Comparison of ENCODE assay signal across 9 cellular contexts in genomic region chr9:38226491-38226951, GRCh38.
DNase-seq lines count a peak whose midpoint lies in the region; ATAC-seq, FAIRE-seq and TF ChIP-seq lines count a peak whose summit lies in the region.
"Had no signal": no experiment of that assay in that cellular context is flagged by ENCODE, and none has a peak within 500 bp of the region (broad histone marks: within the 10 kb centered on the region; RNA-seq: fewer than 3 reads in every experiment).

No MANE protein-coding gene starts in this region.

- H2AFZ ChIP-seq in K562 (ENCODE audit: low read depth, low read length), result no peak overlapping the region

- H4K20me1 ChIP-seq in K562 (replicated peaks; ENCODE audit: control insufficient read depth, insufficient read depth, low read length), result no peaks in the 10 kb centered on the region

- in situ Hi-C loops in K562 (cut with MboI), result no loop called here

- FAIRE-seq in K562 (lab: Jason Lieb, UNC), result no peak
- FAIRE-seq: colon had no signal

- H3K4me3 ChIP-seq in K562 (no peak overlapping the region), retinal pigment epithelial cell (ENCODE audit: low read length) (peak overlapping the region; percentile 20), uterus (no peak overlapping the region)

- CTCF ChIA-PET in activated CD4-positive, alpha-beta T cell treated with anti-CD3 and anti-CD28 coated beads, Interleukin-2, amount 10 ng/mL, durations not matched to agents 7 days and 5 days (lab: Charles Lee), result interaction anchor here (0.6 kb wide), 1 partner anchor 27 kb away, joined by 5 read pairs; no protein-coding TSS in a partner anchor
- CTCF ChIA-PET in K562 (lab: Yijun Ruan, JAX; ENCODE audit: low intra/inter-chr PET ratio), result no interaction called here

- H3K36me3 ChIP-seq in K562 (ENCODE audit: control insufficient read depth, insufficient read depth, low read length) (no peaks in the 10 kb centered on the region), uterus (no peaks in the 10 kb centered on the region)

- no peak for TF ChIP-seq EP300 in K562 (IDR thresholded peaks at IDR 0.05; ENCODE audit: low read length)

- H3K4me2 ChIP-seq in K562 (ENCODE audit: insufficient read depth, low read length), result peak overlapping the region; percentile 46

- H3K27me3 ChIP-seq in K562 (ENCODE audit: control insufficient read depth in 2 of 2, insufficient read depth in 2 of 2, low read length in 2 of 2) (peaks cover 41 to 45% of the 10 kb centered on the region in 2 experiments), uterus (no peaks in the 10 kb centered on the region)

- no peaks in the 10 kb centered on the region for H3K79me2 ChIP-seq in K562 (ENCODE audit: control insufficient read depth, insufficient read depth, low read length)

- BruUV-seq in K562 (replicated peaks; lab: Mats Ljungman, UMichigan), result no TSS peak

- no peak overlapping the region for H3K27ac Mint-ChIP-seq in activated CD4-positive, alpha-beta T cell treated with anti-CD3 and anti-CD28 coated beads, Interleukin-2, amount 10 ng/mL, durations not matched to agents 7 days and 5 days

- no peaks in the 10 kb centered on the region for H3K9me3 ChIP-seq in K562 (replicated peaks; ENCODE audit: control insufficient read depth, insufficient read depth, low read depth, low read length)
- H3K9me3 ChIP-seq in uterus, result no peaks in the 10 kb centered on the region

- no peak for DNase-seq in activated CD4-positive, alpha-beta T cell treated with anti-CD3 and anti-CD28 coated beads, Interleukin-2, amount 10 ng/mL, durations not matched to agents 7 days and 5 days
- DNase-seq in activated CD4-positive, alpha-beta T cell treated with anti-CD3 and anti-CD28 coated beads for 4 hours, result no peak
- peak; percentile 72 for DNase-seq in NCI-H2227 (lab: John Stamatoyannopoulos, UW; ENCODE audit: unreplicated experiment)
- DNase-seq in K562 (ENCODE audit: extremely low read depth in 1 of 4, low spot score in 3 of 4), result peak in 1 of 4 experiments; percentile 39
- DNase-seq in retinal pigment epithelial cell (ENCODE audit: low read depth), result no peak
- no peak for DNase-seq in GM19240 (ENCODE audit: insufficient read length, low spot score)
- no peak for DNase-seq in uterus

- peak; percentile 16; the same call in 2 of the 3 replicates for ATAC-seq in K562
- ATAC-seq in HG02571 (IDR thresholded peaks at IDR 0.05; ENCODE audit: unreplicated experiment), result no peak

- no peak overlapping the region for H3K9ac ChIP-seq in K562 (ENCODE audit: insufficient read depth in 1 of 2, low read depth in 2 of 2, low read length in 2 of 2)

- intact Hi-C loops in K562 (cut with micrococcal nuclease), result no loop called here
- intact Hi-C loops in uterus (cut with DNase I; ENCODE audit: low total_unique reads), result no loop called here

- no peak overlapping the region for H3K27ac ChIP-seq in K562 (ENCODE audit: extremely low read depth, low read depth, low read length)
- H3K27ac ChIP-seq in uterus, result no peak overlapping the region

- no peak for TF ChIP-seq POLR2A in K562 (conservative IDR thresholded peaks at IDR 0.05)
- TF ChIP-seq POLR2A in uterus (IDR thresholded peaks at IDR 0.05), result no peak

- peaks cover 20% of the 10 kb centered on the region for H3K4me1 Mint-ChIP-seq in activated CD4-positive, alpha-beta T cell treated with anti-CD3 and anti-CD28 coated beads, Interleukin-2, amount 10 ng/mL, durations not matched to agents 7 days and 5 days

- peak overlapping the region; percentile 18 for H3K4me3 Mint-ChIP-seq in activated CD4-positive, alpha-beta T cell treated with anti-CD3 and anti-CD28 coated beads, Interleukin-2, amount 10 ng/mL, durations not matched to agents 7 days and 5 days

- WGBS in K562 (ENCODE audit: insufficient coverage, low coverage, missing lambda C conversion rate), result 2% methylated on average over 11 of the region's 11 CpGs

- TF ChIP-seq RAD21 in K562 (CRISPR knock-in tag; conservative IDR thresholded peaks at IDR 0.05 in 1 of 2, IDR thresholded peaks at IDR 0.05 in 1 of 2), result no peak

- H3K9me1 ChIP-seq in K562 (ENCODE audit: control insufficient read depth, insufficient read depth, low read length), result no peaks in the 10 kb centered on the region

- H3K4me1 ChIP-seq in K562 (replicated peaks in 1 of 2; ENCODE audit: control insufficient read depth in 2 of 2, insufficient read depth in 2 of 2, low read length in 2 of 2) (peaks cover 10 to 15% of the 10 kb centered on the region in 2 experiments), uterus (no peaks in the 10 kb centered on the region)

- TF ChIP-seq CTCF in K562 (IDR thresholded peaks at IDR 0.05 in 2 of 3, conservative IDR thresholded peaks at IDR 0.05 in 1 of 3; ENCODE audit: insufficient read depth in 2 of 3, low read depth in 1 of 3, low read length in 3 of 3), result no peak
- no peak for TF ChIP-seq CTCF in retinal pigment epithelial cell (conservative IDR thresholded peaks at IDR 0.05; ENCODE audit: low read depth, low read length)
- no peak for TF ChIP-seq CTCF in uterus (IDR thresholded peaks at IDR 0.05)

- peaks cover 15% of the 10 kb centered on the region for H3K27me3 Mint-ChIP-seq in activated CD4-positive, alpha-beta T cell treated with anti-CD3 and anti-CD28 coated beads, Interleukin-2, amount 10 ng/mL, durations not matched to agents 7 days and 5 days

- H3K36me3 Mint-ChIP-seq in activated CD4-positive, alpha-beta T cell treated with anti-CD3 and anti-CD28 coated beads, Interleukin-2, amount 10 ng/mL, durations not matched to agents 7 days and 5 days (ENCODE audit: low read depth), result no peaks in the 10 kb centered on the region

- POLR2A ChIA-PET in activated CD4-positive, alpha-beta T cell treated with anti-CD3 and anti-CD28 coated beads, Interleukin-2, amount 10 ng/mL, durations not matched to agents 7 days and 5 days (lab: Charles Lee), result no interaction called here
- POLR2A ChIA-PET in K562 (lab: Yijun Ruan, JAX), result interaction anchor here (0.6 kb wide), 2 partner anchors 173 to 242 kb away, joined by 3 read pairs; no protein-coding TSS in a partner anchor

- H3K9me3 Mint-ChIP-seq in activated CD4-positive, alpha-beta T cell treated with anti-CD3 and anti-CD28 coated beads, Interleukin-2, amount 10 ng/mL, durations not matched to agents 7 days and 5 days, result no peaks in the 10 kb centered on the region

TF ChIP-seq in K562, 482 proteins besides CTCF, POLR2A, EP300 and RAD21 (continues in another document):
- no peak for TF ChIP-seq DACH1 (IDR thresholded peaks at IDR 0.05; ENCODE audit: partially characterized antibody)
- TF ChIP-seq NBN (IDR thresholded peaks at IDR 0.05; ENCODE audit: low read depth), result peak; percentile 41; the same call in 1 of the 2 replicates
- TF ChIP-seq WHSC1 (IDR thresholded peaks at IDR 0.05; ENCODE audit: low read length), result no peak
- 0 out of 2 replicates have a peak, but pooled peaks have one; percentile 35 for TF ChIP-seq KLF13 (tag; IDR thresholded peaks at IDR 0.05; ENCODE audit: borderline replicate concordance, low read depth)
- TF ChIP-seq CEBPB (tag; IDR thresholded peaks at IDR 0.05), result no peak
- no peak for TF ChIP-seq MITF (IDR thresholded peaks at IDR 0.05)
- TF ChIP-seq NR2C2 (CRISPR knock-in tag; IDR thresholded peaks at IDR 0.05), result no peak
- peak; percentile 68 for TF ChIP-seq NR2C2 (tag; IDR thresholded peaks at IDR 0.05)
- no peak for TF ChIP-seq ZFPM2 (CRISPR knock-in tag; IDR thresholded peaks at IDR 0.05)
- TF ChIP-seq CXXC5 (CRISPR knock-in tag; IDR thresholded peaks at IDR 0.05), result 0 out of 2 replicates have a peak, but pooled peaks have one; percentile 24
- no peak for TF ChIP-seq FOXP4 (CRISPR knock-in tag; IDR thresholded peaks at IDR 0.05; ENCODE audit: borderline replicate concordance)
- TF ChIP-seq ZBTB1 (CRISPR knock-in tag; IDR thresholded peaks at IDR 0.05; ENCODE audit: borderline replicate concordance, low read depth), result no peak
- no peak for TF ChIP-seq ZNF507 (tag; conservative IDR thresholded peaks at IDR 0.05)
- TF ChIP-seq CTBP1 (IDR thresholded peaks at IDR 0.05; ENCODE audit: borderline replicate concordance), result peak; percentile 27
- 0 out of 2 replicates have a peak, but pooled peaks have one; percentile 10 for TF ChIP-seq SMARCE1 (IDR thresholded peaks at IDR 0.05)
- peak; percentile 66 to 68 for TF ChIP-seq KDM1A (IDR thresholded peaks at IDR 0.05)
- no peak for TF ChIP-seq HMG20B (CRISPR knock-in tag; IDR thresholded peaks at IDR 0.05)
